Comparison of ENCODE assay signal across 9 cellular contexts in the genomic region with DNA sequence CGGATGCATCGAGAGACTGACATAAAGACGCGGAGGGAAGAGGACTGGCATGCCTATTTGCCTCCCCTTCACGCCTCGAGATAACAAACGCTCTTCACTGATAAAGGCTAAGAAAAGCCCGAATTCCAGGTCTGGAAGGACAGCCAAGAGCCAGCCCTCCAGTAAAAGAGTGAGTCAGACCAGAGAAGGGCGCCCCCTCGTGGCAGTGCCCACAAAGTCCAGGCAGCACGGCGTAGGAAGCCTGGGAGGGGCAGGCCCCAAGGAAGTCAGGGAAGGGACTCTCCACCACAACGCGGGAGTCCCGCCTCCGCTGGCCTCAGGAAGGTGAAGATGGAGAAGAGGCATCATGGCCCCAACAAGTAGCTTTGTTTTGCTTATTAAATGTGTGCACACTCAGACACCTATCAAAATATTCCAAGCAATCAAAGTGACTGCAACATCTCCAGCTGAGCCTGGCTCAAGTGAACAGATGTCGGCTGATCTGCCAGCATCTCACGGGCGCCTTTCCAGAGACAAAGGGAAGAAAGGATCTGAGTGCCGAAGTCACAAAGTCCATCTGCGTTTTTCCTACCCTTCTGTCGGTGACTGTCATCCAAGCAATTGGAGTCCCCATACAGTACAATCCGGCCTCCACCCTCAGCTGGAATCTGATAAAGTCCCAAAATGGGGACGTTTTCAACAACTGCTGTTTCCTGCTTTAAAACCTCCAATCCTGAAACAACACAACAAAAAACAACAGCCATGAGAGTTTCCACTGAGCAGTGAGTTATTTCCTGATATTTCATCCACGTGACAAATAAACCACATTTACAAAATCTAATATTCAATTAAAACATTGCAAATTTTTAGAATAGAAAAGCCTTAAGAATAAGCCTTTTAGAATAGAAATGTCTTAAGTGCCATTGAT. TPM values are rescaled to one million over a fixed set of nuclear protein-coding genes. Genes with fewer than 3 reads are reported as not detected.
A peak's percentile ranks its signal among the peaks of the same experiment; 100 is the strongest.
DNase-seq lines count a peak whose midpoint lies in the region; ATAC-seq and TF ChIP-seq lines count a peak whose summit lies in the region.
"Had no signal": no experiment of that assay in that cellular context is flagged by ENCODE, and none has a peak within 500 bp of the region (broad histone marks: within the 10 kb centered on the region; RNA-seq: fewer than 3 reads in every experiment).

No MANE protein-coding gene starts in this region.

- TF ChIP-seq CTCF in GM06990 (IDR thresholded peaks at IDR 0.05; ENCODE audit: insufficient read depth, low read length, poor library complexity, severe bottlenecking) = peak; percentile 84
- peak; percentile 71 to 90 (median 80) for TF ChIP-seq CTCF in body of pancreas (IDR thresholded peaks at IDR 0.05)
- TF ChIP-seq CTCF in smooth muscle cell (IDR thresholded peaks at IDR 0.05; ENCODE audit: borderline replicate concordance, insufficient read depth, poor library complexity, severe bottlenecking) = peak; percentile 95

- no peak overlapping the region for H3K4me2 ChIP-seq in smooth muscle cell

- DNase-seq in GM06990 (ENCODE audit: extremely low read depth, insufficient read length) (no peak), NCI-H1092 treated with DMSO at 0.1 percent for 48 hours (lab: John Stamatoyannopoulos, UW) (peak; percentile 30), UCSD-AML1 (lab: John Stamatoyannopoulos, UW; ENCODE audit: unreplicated experiment) (peak; percentile 73), body of pancreas (peak; percentile 76 to 82 (median 78)), iPS DF 4.7 (ENCODE audit: extremely low read depth, low spot score) (peak; percentile 74), smooth muscle cell (lab: John Stamatoyannopoulos, UW; ENCODE audit: unreplicated experiment) (peak; percentile 63)

- H3K4me3 ChIP-seq in GM06990 (replicated peaks; ENCODE audit: low read depth, low read length) (no peak overlapping the region), body of pancreas (no peak overlapping the region), smooth muscle cell (no peak overlapping the region)

- H3K9ac ChIP-seq in smooth muscle cell (ENCODE audit: low read depth) = no peak overlapping the region

- H3K9me3 ChIP-seq in body of pancreas (no peaks in the 10 kb centered on the region), smooth muscle cell (replicated peaks; ENCODE audit: low read depth) (no peaks in the 10 kb centered on the region)

- H3K27ac ChIP-seq in body of pancreas (no peak overlapping the region), smooth muscle cell (ENCODE audit: low read depth) (no peak overlapping the region)

- no peaks in the 10 kb centered on the region for H4K20me1 ChIP-seq in smooth muscle cell (ENCODE audit: low read depth)

- WGBS in body of pancreas, 2 donors = 46 to 54% methylated on average over 25 of the region's 25 CpGs
- WGBS in smooth muscle cell (ENCODE audit: low lambda C conversion rate) = 38% methylated on average over 24 of the region's 25 CpGs

- H3K36me3 ChIP-seq in GM06990 (ENCODE audit: control insufficient read depth, insufficient read depth, low read length) = peaks cover 34% of the 10 kb centered on the region
- H3K36me3 ChIP-seq in body of pancreas (replicated peaks in 1 of 2; ENCODE audit: insufficient read depth in 1 of 2, low read depth in 2 of 2) = peaks cover 9 to 47% of the 10 kb centered on the region in 2 donors
- H3K36me3 ChIP-seq in smooth muscle cell (ENCODE audit: low read depth) = peaks cover 12% of the 10 kb centered on the region

- H2AFZ ChIP-seq in smooth muscle cell (ENCODE audit: low read depth) = no peak overlapping the region

- H3K27me3 ChIP-seq in GM06990 (replicated peaks; ENCODE audit: control insufficient read depth, insufficient read depth, low read length) (no peaks in the 10 kb centered on the region), body of pancreas (no peaks in the 10 kb centered on the region), smooth muscle cell (ENCODE audit: low read depth) (no peaks in the 10 kb centered on the region)

- ATAC-seq in body of pancreas (peak; percentile 87), GM21529 (IDR thresholded peaks at IDR 0.05; ENCODE audit: unreplicated experiment) (no peak), GM18505 (IDR thresholded peaks at IDR 0.05; ENCODE audit: unreplicated experiment) (no peak)

- H3K4me1 ChIP-seq in body of pancreas (no peaks in the 10 kb centered on the region), smooth muscle cell (ENCODE audit: low read depth) (peaks cover 4% of the 10 kb centered on the region)

- intact Hi-C loops in body of pancreas (cut with DNase I) = loop anchor here (5.0 to 10.0 kb wide), 2 partner anchors 96 to 238 kb away; a partner anchor contains a TSS

- H3K79me2 ChIP-seq in smooth muscle cell (ENCODE audit: low read depth) = no peaks in the 10 kb centered on the region

- H3F3A ChIP-seq in smooth muscle cell (ENCODE audit: low read depth) = no peaks in the 10 kb centered on the region

- TF ChIP-seq POLR2A in body of pancreas (IDR thresholded peaks at IDR 0.05) (no peak), GM18505 (IDR thresholded peaks at IDR 0.05; ENCODE audit: borderline replicate concordance, extremely low read depth, insufficient read depth, insufficient read length) (no peak)

RNA-seq across cellular contexts. Expression of a gene that starts 20.4 kb away (rescaled TPM):
- total RNA-seq in body of pancreas (not detected), smooth muscle cell (not detected in 2 replicates)
- polyA plus RNA-seq in smooth muscle cell = not detected in 2 replicates
- total RNA-seq: mononuclear cell had no signal

RNA-seq across cellular contexts. Expression of a gene that starts 53.8 kb away (rescaled TPM):
- total RNA-seq in body of pancreas (10 to 100 TPM; 58.9 to 75.5 TPM), smooth muscle cell (51.9 and 52.2 TPM in 2 replicates)
- polyA plus RNA-seq in smooth muscle cell = 60.6 and 68.9 TPM in 2 replicates
